Comparison of ENCODE assay signal across 1 cellular context in the genomic region with DNA sequence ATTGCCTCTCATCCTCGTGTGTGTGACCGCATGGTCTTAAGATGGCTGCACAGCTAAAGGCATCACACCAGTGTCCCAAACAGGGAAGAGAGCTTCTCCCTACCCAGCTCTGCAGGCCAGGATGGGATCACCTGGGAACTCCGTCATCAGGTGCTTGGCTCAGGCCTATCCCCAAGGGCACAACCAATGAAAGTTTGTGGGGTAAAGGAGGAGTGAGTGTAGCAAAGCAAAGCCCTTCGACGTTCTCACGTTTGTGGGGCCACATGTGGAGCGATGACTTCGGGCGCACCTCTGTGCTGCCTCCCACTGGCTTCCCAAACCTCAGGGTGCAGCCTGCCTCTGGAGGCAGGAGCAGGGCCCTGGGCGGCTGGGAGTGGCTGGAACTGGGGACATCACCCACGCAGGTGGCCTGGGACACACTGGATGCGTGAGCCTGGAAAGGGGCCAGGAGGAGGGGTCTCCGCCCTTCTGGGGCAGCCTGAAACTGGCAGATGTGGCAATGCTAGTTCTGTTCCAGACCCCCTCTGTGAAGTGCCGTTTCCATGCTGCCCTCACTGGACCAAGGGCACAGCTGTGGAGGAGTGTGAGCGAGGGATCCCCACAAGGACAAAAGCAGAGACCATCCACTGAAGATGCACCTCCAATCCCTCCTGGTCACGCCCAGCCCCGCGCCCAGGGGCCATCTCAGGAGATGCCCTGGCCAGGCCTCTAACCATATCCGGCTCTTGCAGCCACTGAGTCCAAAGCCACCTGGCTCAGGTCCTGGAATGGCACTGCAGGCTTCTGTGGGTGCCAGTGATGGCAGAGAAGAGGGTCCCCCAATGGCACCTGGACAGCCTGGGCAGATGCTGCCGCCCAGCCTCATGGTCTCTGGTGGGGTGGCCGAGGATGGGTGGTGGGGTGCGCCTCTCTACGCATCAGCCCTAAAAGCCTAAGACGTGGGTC.
TF ChIP-seq lines count a peak whose summit lies in the region.

No MANE protein-coding gene starts in this region.

TF ChIP-seq in H1, 55 proteins besides CTCF, POLR2A, EP300 and RAD21:
- TF ChIP-seq YY1 (IDR thresholded peaks at IDR 0.05; ENCODE audit: low read depth, low read length) (no peak), SP1 (IDR thresholded peaks at IDR 0.05; ENCODE audit: low read depth, low read length) (no peak), SRF (IDR thresholded peaks at IDR 0.05; ENCODE audit: low read depth, low read length) (no peak), EGR1 (IDR thresholded peaks at IDR 0.05; ENCODE audit: borderline replicate concordance, low read depth, low read length) (no peak), CBX5 (IDR thresholded peaks at IDR 0.05; ENCODE audit: low read depth, low read length) (no peak), CTBP2 (IDR thresholded peaks at IDR 0.05; ENCODE audit: borderline replicate concordance, insufficient read depth, insufficient read length, low read length) (no peak), EZH2 (IDR thresholded peaks at IDR 0.05; ENCODE audit: low read depth, low read length, severe bottlenecking) (no peak), RFX5 (IDR thresholded peaks at IDR 0.05; ENCODE audit: borderline replicate concordance, low read depth, low read length) (no peak), CHD2 (IDR thresholded peaks at IDR 0.05; ENCODE audit: low read length) (no peak), BCL11A (IDR thresholded peaks at IDR 0.05; ENCODE audit: low read depth in 2 of 2, low read length in 2 of 2) (no peak), TAF1 (IDR thresholded peaks at IDR 0.05; ENCODE audit: low read depth, low read length) (no peak), SP4 (IDR thresholded peaks at IDR 0.05; ENCODE audit: low read length) (no peak), BRCA1 (IDR thresholded peaks at IDR 0.05; ENCODE audit: low read depth, low read length) (no peak), SIX5 (IDR thresholded peaks at IDR 0.05; ENCODE audit: low read depth, low read length) (no peak)
- TF ChIP-seq, protein P1, sequence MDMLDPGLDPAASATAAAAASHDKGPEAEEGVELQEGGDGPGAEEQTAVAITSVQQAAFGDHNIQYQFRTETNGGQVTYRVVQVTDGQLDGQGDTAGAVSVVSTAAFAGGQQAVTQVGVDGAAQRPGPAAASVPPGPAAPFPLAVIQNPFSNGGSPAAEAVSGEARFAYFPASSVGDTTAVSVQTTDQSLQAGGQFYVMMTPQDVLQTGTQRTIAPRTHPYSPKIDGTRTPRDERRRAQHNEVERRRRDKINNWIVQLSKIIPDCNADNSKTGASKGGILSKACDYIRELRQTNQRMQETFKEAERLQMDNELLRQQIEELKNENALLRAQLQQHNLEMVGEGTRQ (IDR thresholded peaks at IDR 0.05; ENCODE audit: low read length) = no peak
- TF ChIP-seq, protein P2, sequence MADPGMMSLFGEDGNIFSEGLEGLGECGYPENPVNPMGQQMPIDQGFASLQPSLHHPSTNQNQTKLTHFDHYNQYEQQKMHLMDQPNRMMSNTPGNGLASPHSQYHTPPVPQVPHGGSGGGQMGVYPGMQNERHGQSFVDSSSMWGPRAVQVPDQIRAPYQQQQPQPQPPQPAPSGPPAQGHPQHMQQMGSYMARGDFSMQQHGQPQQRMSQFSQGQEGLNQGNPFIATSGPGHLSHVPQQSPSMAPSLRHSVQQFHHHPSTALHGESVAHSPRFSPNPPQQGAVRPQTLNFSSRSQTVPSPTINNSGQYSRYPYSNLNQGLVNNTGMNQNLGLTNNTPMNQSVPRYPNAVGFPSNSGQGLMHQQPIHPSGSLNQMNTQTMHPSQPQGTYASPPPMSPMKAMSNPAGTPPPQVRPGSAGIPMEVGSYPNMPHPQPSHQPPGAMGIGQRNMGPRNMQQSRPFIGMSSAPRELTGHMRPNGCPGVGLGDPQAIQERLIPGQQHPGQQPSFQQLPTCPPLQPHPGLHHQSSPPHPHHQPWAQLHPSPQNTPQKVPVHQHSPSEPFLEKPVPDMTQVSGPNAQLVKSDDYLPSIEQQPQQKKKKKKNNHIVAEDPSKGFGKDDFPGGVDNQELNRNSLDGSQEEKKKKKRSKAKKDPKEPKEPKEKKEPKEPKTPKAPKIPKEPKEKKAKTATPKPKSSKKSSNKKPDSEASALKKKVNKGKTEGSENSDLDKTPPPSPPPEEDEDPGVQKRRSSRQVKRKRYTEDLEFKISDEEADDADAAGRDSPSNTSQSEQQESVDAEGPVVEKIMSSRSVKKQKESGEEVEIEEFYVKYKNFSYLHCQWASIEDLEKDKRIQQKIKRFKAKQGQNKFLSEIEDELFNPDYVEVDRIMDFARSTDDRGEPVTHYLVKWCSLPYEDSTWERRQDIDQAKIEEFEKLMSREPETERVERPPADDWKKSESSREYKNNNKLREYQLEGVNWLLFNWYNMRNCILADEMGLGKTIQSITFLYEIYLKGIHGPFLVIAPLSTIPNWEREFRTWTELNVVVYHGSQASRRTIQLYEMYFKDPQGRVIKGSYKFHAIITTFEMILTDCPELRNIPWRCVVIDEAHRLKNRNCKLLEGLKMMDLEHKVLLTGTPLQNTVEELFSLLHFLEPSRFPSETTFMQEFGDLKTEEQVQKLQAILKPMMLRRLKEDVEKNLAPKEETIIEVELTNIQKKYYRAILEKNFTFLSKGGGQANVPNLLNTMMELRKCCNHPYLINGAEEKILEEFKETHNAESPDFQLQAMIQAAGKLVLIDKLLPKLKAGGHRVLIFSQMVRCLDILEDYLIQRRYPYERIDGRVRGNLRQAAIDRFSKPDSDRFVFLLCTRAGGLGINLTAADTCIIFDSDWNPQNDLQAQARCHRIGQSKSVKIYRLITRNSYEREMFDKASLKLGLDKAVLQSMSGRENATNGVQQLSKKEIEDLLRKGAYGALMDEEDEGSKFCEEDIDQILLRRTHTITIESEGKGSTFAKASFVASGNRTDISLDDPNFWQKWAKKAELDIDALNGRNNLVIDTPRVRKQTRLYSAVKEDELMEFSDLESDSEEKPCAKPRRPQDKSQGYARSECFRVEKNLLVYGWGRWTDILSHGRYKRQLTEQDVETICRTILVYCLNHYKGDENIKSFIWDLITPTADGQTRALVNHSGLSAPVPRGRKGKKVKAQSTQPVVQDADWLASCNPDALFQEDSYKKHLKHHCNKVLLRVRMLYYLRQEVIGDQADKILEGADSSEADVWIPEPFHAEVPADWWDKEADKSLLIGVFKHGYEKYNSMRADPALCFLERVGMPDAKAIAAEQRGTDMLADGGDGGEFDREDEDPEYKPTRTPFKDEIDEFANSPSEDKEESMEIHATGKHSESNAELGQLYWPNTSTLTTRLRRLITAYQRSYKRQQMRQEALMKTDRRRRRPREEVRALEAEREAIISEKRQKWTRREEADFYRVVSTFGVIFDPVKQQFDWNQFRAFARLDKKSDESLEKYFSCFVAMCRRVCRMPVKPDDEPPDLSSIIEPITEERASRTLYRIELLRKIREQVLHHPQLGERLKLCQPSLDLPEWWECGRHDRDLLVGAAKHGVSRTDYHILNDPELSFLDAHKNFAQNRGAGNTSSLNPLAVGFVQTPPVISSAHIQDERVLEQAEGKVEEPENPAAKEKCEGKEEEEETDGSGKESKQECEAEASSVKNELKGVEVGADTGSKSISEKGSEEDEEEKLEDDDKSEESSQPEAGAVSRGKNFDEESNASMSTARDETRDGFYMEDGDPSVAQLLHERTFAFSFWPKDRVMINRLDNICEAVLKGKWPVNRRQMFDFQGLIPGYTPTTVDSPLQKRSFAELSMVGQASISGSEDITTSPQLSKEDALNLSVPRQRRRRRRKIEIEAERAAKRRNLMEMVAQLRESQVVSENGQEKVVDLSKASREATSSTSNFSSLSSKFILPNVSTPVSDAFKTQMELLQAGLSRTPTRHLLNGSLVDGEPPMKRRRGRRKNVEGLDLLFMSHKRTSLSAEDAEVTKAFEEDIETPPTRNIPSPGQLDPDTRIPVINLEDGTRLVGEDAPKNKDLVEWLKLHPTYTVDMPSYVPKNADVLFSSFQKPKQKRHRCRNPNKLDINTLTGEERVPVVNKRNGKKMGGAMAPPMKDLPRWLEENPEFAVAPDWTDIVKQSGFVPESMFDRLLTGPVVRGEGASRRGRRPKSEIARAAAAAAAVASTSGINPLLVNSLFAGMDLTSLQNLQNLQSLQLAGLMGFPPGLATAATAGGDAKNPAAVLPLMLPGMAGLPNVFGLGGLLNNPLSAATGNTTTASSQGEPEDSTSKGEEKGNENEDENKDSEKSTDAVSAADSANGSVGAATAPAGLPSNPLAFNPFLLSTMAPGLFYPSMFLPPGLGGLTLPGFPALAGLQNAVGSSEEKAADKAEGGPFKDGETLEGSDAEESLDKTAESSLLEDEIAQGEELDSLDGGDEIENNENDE (IDR thresholded peaks at IDR 0.05; ENCODE audit: insufficient replicate concordance, low read length) = no peak
